In the genomic region with DNA sequence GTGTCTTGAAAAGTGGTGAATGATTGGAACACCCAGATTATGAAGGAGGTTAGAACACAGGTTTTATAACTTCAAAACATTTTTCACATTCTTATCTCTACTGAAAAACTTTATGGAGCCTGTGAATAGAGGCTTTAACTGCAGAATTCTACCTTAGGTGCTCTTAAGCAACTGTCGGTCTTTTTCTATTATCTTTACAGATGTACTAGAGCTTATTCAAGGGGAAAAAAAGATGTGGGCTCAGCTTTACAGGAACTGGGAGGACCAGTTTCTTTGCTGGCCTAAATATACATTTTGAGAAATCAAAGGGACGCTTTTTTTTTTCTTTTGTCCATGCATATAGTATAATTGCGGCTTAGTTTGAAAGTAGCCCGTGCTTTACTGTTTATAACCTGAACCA, we compare ENCODE assay signal across 21 cellular contexts. TPM values are rescaled to one million over a fixed set of nuclear protein-coding genes. Genes with fewer than 3 reads are reported as not detected.
DNase-seq lines count a peak whose midpoint lies in the region; ATAC-seq and TF ChIP-seq lines count a peak whose summit lies in the region.
"Had no signal": no experiment of that assay in that cellular context is flagged by ENCODE, and none has a peak within 500 bp of the region (broad histone marks: within the 10 kb centered on the region; RNA-seq: fewer than 3 reads in every experiment).

No MANE protein-coding gene starts in this region.

- H3F3A ChIP-seq in Loucy (ENCODE audit: low read depth), result 0 out of 2 replicates have a peak, but pooled peaks cover 3% of the 10 kb centered on the region
- no peaks in the 10 kb centered on the region for H3F3A ChIP-seq in smooth muscle cell (ENCODE audit: low read depth)

- DNase-seq in NCI-H510A treated with DMSO at 0.1 percent for 48 hours (lab: John Stamatoyannopoulos, UW) (peak; percentile 12), NCI-H510A (lab: John Stamatoyannopoulos, UW) (no peak), hepatocyte (ENCODE audit: low spot score) (peak; percentile 17), smooth muscle cell (lab: John Stamatoyannopoulos, UW; ENCODE audit: unreplicated experiment) (no peak), NCI-H2171 treated with DMSO at 0.1 percent for 48 hours (lab: John Stamatoyannopoulos, UW) (no peak), suprapubic skin (ENCODE audit: low spot score in 2 of 2) (no peak)
- DNase-seq: 8988T; BE2C; CD4-positive, CD25-positive, alpha-beta regulatory T cell; COR-L47; KG1; MG63; NCI-H1048; NCI-H1436; NCI-H1930; NCI-H524 treated with DMSO at 0.1 percent for 48 hours; SJCRH30; SW 1271 had no signal

- H4K20me1 ChIP-seq in Loucy (ENCODE audit: insufficient read depth, low read length, poor library complexity, severe bottlenecking) (no peaks in the 10 kb centered on the region), hepatocyte (ENCODE audit: insufficient read depth, poor library complexity, severe bottlenecking) (no peaks in the 10 kb centered on the region), smooth muscle cell (ENCODE audit: low read depth) (peaks cover 52% of the 10 kb centered on the region)

- no peaks in the 10 kb centered on the region for H3K9me3 ChIP-seq in Loucy (ENCODE audit: insufficient read depth, low read depth, low read length)
- H3K9me3 ChIP-seq in hepatocyte (ENCODE audit: low read depth), result no peaks in the 10 kb centered on the region
- H3K9me3 ChIP-seq in smooth muscle cell (replicated peaks; ENCODE audit: low read depth), result no peaks in the 10 kb centered on the region
- no peaks in the 10 kb centered on the region for H3K9me3 ChIP-seq in suprapubic skin
- H3K9me3 ChIP-seq: BE2C, MG63, SJCRH30 had no signal

- TF ChIP-seq EP300 in suprapubic skin (IDR thresholded peaks at IDR 0.05), result no peak

- H3K27ac ChIP-seq in hepatocyte (no peak overlapping the region), smooth muscle cell (ENCODE audit: low read depth) (no peak overlapping the region), suprapubic skin (no peak overlapping the region)
- H3K27ac ChIP-seq: SJCRH30 had no signal

- TF ChIP-seq CTCF in Loucy (conservative IDR thresholded peaks at IDR 0.05; ENCODE audit: low read length), result no peak
- TF ChIP-seq CTCF in hepatocyte (IDR thresholded peaks at IDR 0.05; ENCODE audit: poor library complexity), result no peak
- no peak for TF ChIP-seq CTCF in smooth muscle cell (IDR thresholded peaks at IDR 0.05; ENCODE audit: borderline replicate concordance, insufficient read depth, poor library complexity, severe bottlenecking)
- TF ChIP-seq CTCF in suprapubic skin (IDR thresholded peaks at IDR 0.05), result no peak

- H2AFZ ChIP-seq in Loucy (ENCODE audit: low read length) (no peak overlapping the region), hepatocyte (no peak overlapping the region), smooth muscle cell (ENCODE audit: low read depth) (no peak overlapping the region)

- ATAC-seq in GM21723 (IDR thresholded peaks at IDR 0.05; ENCODE audit: unreplicated experiment), result no peak
- ATAC-seq: HepG2 had no signal

- H3K79me2 ChIP-seq in Loucy (ENCODE audit: insufficient read depth, low read length), result peaks cover 15% of the 10 kb centered on the region
- no peaks in the 10 kb centered on the region for H3K79me2 ChIP-seq in hepatocyte
- peaks cover 66% of the 10 kb centered on the region for H3K79me2 ChIP-seq in smooth muscle cell (ENCODE audit: low read depth)

- H3K9ac ChIP-seq in Loucy (ENCODE audit: low read depth, low read length, poor library complexity, severe bottlenecking) (no peak overlapping the region), smooth muscle cell (ENCODE audit: low read depth) (no peak overlapping the region)

- H3K4me3 ChIP-seq in Loucy (ENCODE audit: low read length, poor library complexity, severe bottlenecking) (no peak overlapping the region), hepatocyte (no peak overlapping the region), smooth muscle cell (peak overlapping the region; percentile 17), suprapubic skin (no peak overlapping the region)
- H3K4me3 ChIP-seq: MG63, SJCRH30 had no signal

- H3K9me2 ChIP-seq in Loucy (replicated peaks; ENCODE audit: low read depth, low read length) (no peaks in the 10 kb centered on the region), hepatocyte (replicated peaks; ENCODE audit: insufficient read depth) (no peaks in the 10 kb centered on the region)

- WGBS in hepatocyte (ENCODE audit: low lambda C conversion rate, missing lambda C conversion rate), result 43% methylated on average over 4 of the region's 4 CpGs
- WGBS in smooth muscle cell (ENCODE audit: low lambda C conversion rate), result 76% methylated on average over 4 of the region's 4 CpGs
- 43% methylated on average over 4 of the region's 4 CpGs for WGBS in suprapubic skin

- no peak for TF ChIP-seq POLR2A in suprapubic skin (IDR thresholded peaks at IDR 0.05)

- H3K27me3 ChIP-seq in Loucy (ENCODE audit: insufficient read depth, low read length, poor library complexity, severe bottlenecking), result no peaks in the 10 kb centered on the region
- no peaks in the 10 kb centered on the region for H3K27me3 ChIP-seq in hepatocyte
- H3K27me3 ChIP-seq in smooth muscle cell (ENCODE audit: low read depth), result no peaks in the 10 kb centered on the region
- no peaks in the 10 kb centered on the region for H3K27me3 ChIP-seq in suprapubic skin
- H3K27me3 ChIP-seq: BE2C, MG63, SJCRH30 had no signal

- H3K4me1 ChIP-seq in Loucy (ENCODE audit: insufficient read depth, low read length, poor library complexity, severe bottlenecking), result peaks cover 43% of the 10 kb centered on the region
- peaks cover 12% of the 10 kb centered on the region for H3K4me1 ChIP-seq in hepatocyte (ENCODE audit: insufficient read depth)
- peaks cover 14% of the 10 kb centered on the region for H3K4me1 ChIP-seq in smooth muscle cell (ENCODE audit: low read depth)
- peaks cover 10% of the 10 kb centered on the region for H3K4me1 ChIP-seq in suprapubic skin
- H3K4me1 ChIP-seq: BE2C, SJCRH30 had no signal

- H3K4me2 ChIP-seq in Loucy (ENCODE audit: low read depth, low read length, poor library complexity, severe bottlenecking) (peak overlapping the region; percentile 5), hepatocyte (peak overlapping the region; percentile 57), smooth muscle cell (no peak overlapping the region)

- H3K36me3 ChIP-seq in Loucy (ENCODE audit: insufficient read depth, low read length), result no peaks in the 10 kb centered on the region
- no peaks in the 10 kb centered on the region for H3K36me3 ChIP-seq in hepatocyte (replicated peaks; ENCODE audit: insufficient read depth, low read depth)
- no peaks in the 10 kb centered on the region for H3K36me3 ChIP-seq in smooth muscle cell (ENCODE audit: low read depth)
- H3K36me3 ChIP-seq in suprapubic skin, result no peaks in the 10 kb centered on the region
- H3K36me3 ChIP-seq: BE2C, MG63, SJCRH30 had no signal

RNA-seq across cellular contexts. Expression of gene UST, which starts 58.9 kb away (rescaled TPM):
- total RNA-seq in hepatocyte (11.7 and 13.4 TPM in 2 replicates), smooth muscle cell (19.5 and 23.3 TPM in 2 replicates), suprapubic skin (10 to 100 TPM; 16.7 to 19.5 (median 18.1) TPM)
- polyA plus RNA-seq in hepatocyte (7.0 and 8.0 TPM in 2 replicates), smooth muscle cell (15.3 and 16.1 TPM in 2 replicates)
- polyA plus RNA-seq: HepG2 had no signal

Comparison
In these comparisons a context has a peak if more than half of its experiments do, and no peak if none do; other contexts are left out.
1. DNase-seq: peak in NCI-H510A treated with DMSO at 0.1 percent for 48 hours (single experiment) and hepatocyte (single experiment); none in NCI-H510A (single experiment), smooth muscle cell (single experiment), NCI-H2171 treated with DMSO at 0.1 percent for 48 hours (single experiment) and suprapubic skin (0 of 2).